1 cellular context compared by ENCODE assay signal in genomic region chr6:42199106-42199981, GRCh38.
TF ChIP-seq lines count a peak whose summit lies in the region.

No MANE protein-coding gene starts in this region.

TF ChIP-seq in HepG2, 621 proteins besides CTCF, POLR2A, EP300 and RAD21:
- TF ChIP-seq MAFF (IDR thresholded peaks at IDR 0.05; ENCODE audit: low read depth, low read length): no peak
- TF ChIP-seq SALL2 (CRISPR knock-in tag; IDR thresholded peaks at IDR 0.05): no peak
- no peak for TF ChIP-seq TBL1XR1 (IDR thresholded peaks at IDR 0.05; ENCODE audit: borderline replicate concordance, low read length, partially characterized antibody)
- no peak for TF ChIP-seq ZNF781 (CRISPR knock-in tag; IDR thresholded peaks at IDR 0.05; ENCODE audit: borderline replicate concordance, not compliant biosample characterization)
- peak; percentile 47 for TF ChIP-seq YY1 (IDR thresholded peaks at IDR 0.05; ENCODE audit: insufficient read depth, insufficient replicate concordance, low read depth, low read length)
- peak; percentile 42; the same call in 1 of the 2 replicates for TF ChIP-seq ZNF644 (CRISPR knock-in tag; IDR thresholded peaks at IDR 0.05; ENCODE audit: low read depth)
- no peak for TF ChIP-seq SUZ12 (IDR thresholded peaks at IDR 0.05; ENCODE audit: low read depth, low read length)
- TF ChIP-seq FOSL2 (CRISPR knock-in tag; IDR thresholded peaks at IDR 0.05): no peak
- TF ChIP-seq ZNF496 (CRISPR knock-in tag; IDR thresholded peaks at IDR 0.05; ENCODE audit: insufficient replicate concordance): no peak
- TF ChIP-seq POLR2G (IDR thresholded peaks at IDR 0.05; ENCODE audit: low read depth, low read length): no peak
- TF ChIP-seq RBFOX2 (IDR thresholded peaks at IDR 0.05; ENCODE audit: low read depth, low read length): 0 out of 2 replicates have a peak, but pooled peaks have one; percentile 28
